Comparison of ENCODE assay signal across 1 cellular context in genomic region chr4:27003602-27004238, GRCh38.
TF ChIP-seq lines count a peak whose summit lies in the region.

No MANE protein-coding gene starts in this region.

TF ChIP-seq in HepG2, 621 proteins besides CTCF, POLR2A, EP300 and RAD21 (continued from another document):
- TF ChIP-seq, protein P1, sequence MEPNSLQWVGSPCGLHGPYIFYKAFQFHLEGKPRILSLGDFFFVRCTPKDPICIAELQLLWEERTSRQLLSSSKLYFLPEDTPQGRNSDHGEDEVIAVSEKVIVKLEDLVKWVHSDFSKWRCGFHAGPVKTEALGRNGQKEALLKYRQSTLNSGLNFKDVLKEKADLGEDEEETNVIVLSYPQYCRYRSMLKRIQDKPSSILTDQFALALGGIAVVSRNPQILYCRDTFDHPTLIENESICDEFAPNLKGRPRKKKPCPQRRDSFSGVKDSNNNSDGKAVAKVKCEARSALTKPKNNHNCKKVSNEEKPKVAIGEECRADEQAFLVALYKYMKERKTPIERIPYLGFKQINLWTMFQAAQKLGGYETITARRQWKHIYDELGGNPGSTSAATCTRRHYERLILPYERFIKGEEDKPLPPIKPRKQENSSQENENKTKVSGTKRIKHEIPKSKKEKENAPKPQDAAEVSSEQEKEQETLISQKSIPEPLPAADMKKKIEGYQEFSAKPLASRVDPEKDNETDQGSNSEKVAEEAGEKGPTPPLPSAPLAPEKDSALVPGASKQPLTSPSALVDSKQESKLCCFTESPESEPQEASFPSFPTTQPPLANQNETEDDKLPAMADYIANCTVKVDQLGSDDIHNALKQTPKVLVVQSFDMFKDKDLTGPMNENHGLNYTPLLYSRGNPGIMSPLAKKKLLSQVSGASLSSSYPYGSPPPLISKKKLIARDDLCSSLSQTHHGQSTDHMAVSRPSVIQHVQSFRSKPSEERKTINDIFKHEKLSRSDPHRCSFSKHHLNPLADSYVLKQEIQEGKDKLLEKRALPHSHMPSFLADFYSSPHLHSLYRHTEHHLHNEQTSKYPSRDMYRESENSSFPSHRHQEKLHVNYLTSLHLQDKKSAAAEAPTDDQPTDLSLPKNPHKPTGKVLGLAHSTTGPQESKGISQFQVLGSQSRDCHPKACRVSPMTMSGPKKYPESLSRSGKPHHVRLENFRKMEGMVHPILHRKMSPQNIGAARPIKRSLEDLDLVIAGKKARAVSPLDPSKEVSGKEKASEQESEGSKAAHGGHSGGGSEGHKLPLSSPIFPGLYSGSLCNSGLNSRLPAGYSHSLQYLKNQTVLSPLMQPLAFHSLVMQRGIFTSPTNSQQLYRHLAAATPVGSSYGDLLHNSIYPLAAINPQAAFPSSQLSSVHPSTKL (CRISPR knock-in tag; IDR thresholded peaks at IDR 0.05): no peak
- TF ChIP-seq, protein P2, sequence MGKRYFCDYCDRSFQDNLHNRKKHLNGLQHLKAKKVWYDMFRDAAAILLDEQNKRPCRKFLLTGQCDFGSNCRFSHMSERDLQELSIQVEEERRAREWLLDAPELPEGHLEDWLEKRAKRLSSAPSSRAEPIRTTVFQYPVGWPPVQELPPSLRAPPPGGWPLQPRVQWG (CRISPR knock-in tag; IDR thresholded peaks at IDR 0.05; ENCODE audit: borderline replicate concordance, low read depth): no peak
- TF ChIP-seq SNAI1 (CRISPR knock-in tag; IDR thresholded peaks at IDR 0.05; ENCODE audit: borderline replicate concordance): no peak
- TF ChIP-seq MEF2D (CRISPR knock-in tag; IDR thresholded peaks at IDR 0.05): no peak
- TF ChIP-seq CC2D1A (CRISPR knock-in tag; IDR thresholded peaks at IDR 0.05): no peak
- TF ChIP-seq, protein P3, sequence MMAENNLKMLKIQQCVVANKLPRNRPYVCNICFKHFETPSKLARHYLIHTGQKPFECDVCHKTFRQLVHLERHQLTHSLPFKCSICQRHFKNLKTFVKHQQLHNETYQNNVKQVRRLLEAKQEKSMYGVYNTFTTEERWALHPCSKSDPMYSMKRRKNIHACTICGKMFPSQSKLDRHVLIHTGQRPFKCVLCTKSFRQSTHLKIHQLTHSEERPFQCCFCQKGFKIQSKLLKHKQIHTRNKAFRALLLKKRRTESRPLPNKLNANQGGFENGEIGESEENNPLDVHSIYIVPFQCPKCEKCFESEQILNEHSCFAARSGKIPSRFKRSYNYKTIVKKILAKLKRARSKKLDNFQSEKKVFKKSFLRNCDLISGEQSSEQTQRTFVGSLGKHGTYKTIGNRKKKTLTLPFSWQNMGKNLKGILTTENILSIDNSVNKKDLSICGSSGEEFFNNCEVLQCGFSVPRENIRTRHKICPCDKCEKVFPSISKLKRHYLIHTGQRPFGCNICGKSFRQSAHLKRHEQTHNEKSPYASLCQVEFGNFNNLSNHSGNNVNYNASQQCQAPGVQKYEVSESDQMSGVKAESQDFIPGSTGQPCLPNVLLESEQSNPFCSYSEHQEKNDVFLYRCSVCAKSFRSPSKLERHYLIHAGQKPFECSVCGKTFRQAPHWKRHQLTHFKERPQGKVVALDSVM (CRISPR knock-in tag; IDR thresholded peaks at IDR 0.05): no peak
- TF ChIP-seq, protein P4, sequence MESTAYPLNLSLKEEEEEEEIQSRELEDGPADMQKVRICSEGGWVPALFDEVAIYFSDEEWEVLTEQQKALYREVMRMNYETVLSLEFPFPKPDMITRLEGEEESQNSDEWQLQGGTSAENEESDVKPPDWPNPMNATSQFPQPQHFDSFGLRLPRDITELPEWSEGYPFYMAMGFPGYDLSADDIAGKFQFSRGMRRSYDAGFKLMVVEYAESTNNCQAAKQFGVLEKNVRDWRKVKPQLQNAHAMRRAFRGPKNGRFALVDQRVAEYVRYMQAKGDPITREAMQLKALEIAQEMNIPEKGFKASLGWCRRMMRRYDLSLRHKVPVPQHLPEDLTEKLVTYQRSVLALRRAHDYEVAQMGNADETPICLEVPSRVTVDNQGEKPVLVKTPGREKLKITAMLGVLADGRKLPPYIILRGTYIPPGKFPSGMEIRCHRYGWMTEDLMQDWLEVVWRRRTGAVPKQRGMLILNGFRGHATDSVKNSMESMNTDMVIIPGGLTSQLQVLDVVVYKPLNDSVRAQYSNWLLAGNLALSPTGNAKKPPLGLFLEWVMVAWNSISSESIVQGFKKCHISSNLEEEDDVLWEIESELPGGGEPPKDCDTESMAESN (CRISPR knock-in tag; conservative IDR thresholded peaks at IDR 0.05): no peak
- TF ChIP-seq RFXANK (CRISPR knock-in tag; IDR thresholded peaks at IDR 0.05): no peak
- TF ChIP-seq, protein P5, sequence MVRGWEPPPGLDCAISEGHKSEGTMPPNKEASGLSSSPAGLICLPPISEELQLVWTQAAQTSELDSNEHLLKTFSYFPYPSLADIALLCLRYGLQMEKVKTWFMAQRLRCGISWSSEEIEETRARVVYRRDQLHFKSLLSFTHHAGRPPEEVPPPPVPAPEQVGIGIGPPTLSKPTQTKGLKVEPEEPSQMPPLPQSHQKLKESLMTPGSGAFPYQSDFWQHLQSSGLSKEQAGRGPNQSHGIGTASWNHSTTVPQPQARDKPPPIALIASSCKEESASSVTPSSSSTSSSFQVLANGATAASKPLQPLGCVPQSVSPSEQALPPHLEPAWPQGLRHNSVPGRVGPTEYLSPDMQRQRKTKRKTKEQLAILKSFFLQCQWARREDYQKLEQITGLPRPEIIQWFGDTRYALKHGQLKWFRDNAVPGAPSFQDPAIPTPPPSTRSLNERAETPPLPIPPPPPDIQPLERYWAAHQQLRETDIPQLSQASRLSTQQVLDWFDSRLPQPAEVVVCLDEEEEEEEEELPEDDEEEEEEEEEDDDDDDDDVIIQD (CRISPR knock-in tag; IDR thresholded peaks at IDR 0.05; ENCODE audit: low read depth): no peak
- TF ChIP-seq, protein P6, sequence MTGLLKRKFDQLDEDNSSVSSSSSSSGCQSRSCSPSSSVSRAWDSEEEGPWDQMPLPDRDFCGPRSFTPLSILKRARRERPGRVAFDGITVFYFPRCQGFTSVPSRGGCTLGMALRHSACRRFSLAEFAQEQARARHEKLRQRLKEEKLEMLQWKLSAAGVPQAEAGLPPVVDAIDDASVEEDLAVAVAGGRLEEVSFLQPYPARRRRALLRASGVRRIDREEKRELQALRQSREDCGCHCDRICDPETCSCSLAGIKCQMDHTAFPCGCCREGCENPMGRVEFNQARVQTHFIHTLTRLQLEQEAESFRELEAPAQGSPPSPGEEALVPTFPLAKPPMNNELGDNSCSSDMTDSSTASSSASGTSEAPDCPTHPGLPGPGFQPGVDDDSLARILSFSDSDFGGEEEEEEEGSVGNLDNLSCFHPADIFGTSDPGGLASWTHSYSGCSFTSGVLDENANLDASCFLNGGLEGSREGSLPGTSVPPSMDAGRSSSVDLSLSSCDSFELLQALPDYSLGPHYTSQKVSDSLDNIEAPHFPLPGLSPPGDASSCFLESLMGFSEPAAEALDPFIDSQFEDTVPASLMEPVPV (CRISPR knock-in tag; IDR thresholded peaks at IDR 0.05): no peak
- TF ChIP-seq ZBTB3 (CRISPR knock-in tag; IDR thresholded peaks at IDR 0.05; ENCODE audit: borderline replicate concordance, low read depth): no peak
- no peak for TF ChIP-seq HNRNPK (IDR thresholded peaks at IDR 0.05; ENCODE audit: low read depth, low read length, poor library complexity, severe bottlenecking)
